In genomic region chr3:61560452-61561373, GRCh38 we compare ENCODE assay signal across 8 cellular contexts. TPM values are rescaled to one million over a fixed set of nuclear protein-coding genes. Genes with fewer than 3 reads are reported as not detected.
DNase-seq lines count a peak whose midpoint lies in the region; ATAC-seq, FAIRE-seq and TF ChIP-seq lines count a peak whose summit lies in the region.

No MANE protein-coding gene starts in this region.

- H3K4me3 Mint-ChIP-seq in CD4-positive, CD25-positive, alpha-beta regulatory T cell = peak overlapping the region in 3 of 4 donors; percentile 26 to 54 (median 43)

- no peak overlapping the region for H3K4me3 ChIP-seq in CD4-positive, CD25-positive, alpha-beta regulatory T cell (ENCODE audit: low read depth, low read length)
- H3K4me3 ChIP-seq in Peyer's patch (peak overlapping the region; percentile 48 to 74 (median 66)), spleen (peak overlapping the region; percentile 37 to 74 (median 54))

- peaks cover 0 to 7% (median 0%) of the 10 kb centered on the region in 4 donors for H3K4me1 Mint-ChIP-seq in CD4-positive, CD25-positive, alpha-beta regulatory T cell

- peaks cover 0 to 5% (median 0%) of the 10 kb centered on the region in 7 donors for H3K9me3 Mint-ChIP-seq in CD4-positive, CD25-positive, alpha-beta regulatory T cell

- peak; percentile 44 for FAIRE-seq in GM19239 (lab: Jason Lieb, UNC)

- peak in 1 of 2 donors; percentile 52 for TF ChIP-seq POLR2A in Peyer's patch (IDR thresholded peaks at IDR 0.05)
- no peak for TF ChIP-seq POLR2A in spleen (IDR thresholded peaks at IDR 0.05)

- no peaks in the 10 kb centered on the region for H3K9me3 ChIP-seq in CD4-positive, CD25-positive, alpha-beta regulatory T cell (ENCODE audit: control insufficient read depth in 2 of 2, low read length in 2 of 2)
- H3K9me3 ChIP-seq in Peyer's patch = no peaks in the 10 kb centered on the region
- peaks cover 0 to 16% (median 3%) of the 10 kb centered on the region in 8 donors for H3K9me3 ChIP-seq in spleen

- peaks cover 15% of the 10 kb centered on the region for H3K4me1 ChIP-seq in CD4-positive, CD25-positive, alpha-beta regulatory T cell (ENCODE audit: control insufficient read depth, insufficient read depth, low read length, poor library complexity, severe bottlenecking)
- H3K4me1 ChIP-seq in Peyer's patch (peaks cover 0 to 8% (median 2%) of the 10 kb centered on the region in 4 donors), spleen (peaks cover 0 to 61% (median 37%) of the 10 kb centered on the region in 6 donors)

- no peak for ATAC-seq in CD4-positive, CD25-positive, alpha-beta regulatory T cell (ENCODE audit: low read depth in 2 of 2)
- no peak for ATAC-seq in HG02588 (IDR thresholded peaks at IDR 0.05; ENCODE audit: unreplicated experiment)

- peaks cover 57% of the 10 kb centered on the region for H3K27me3 Mint-ChIP-seq in CD4-positive, CD25-positive, alpha-beta regulatory T cell

- no peak overlapping the region for H3K27ac ChIP-seq in CD4-positive, CD25-positive, alpha-beta regulatory T cell (ENCODE audit: insufficient read depth, low read length, poor library complexity, severe bottlenecking)
- peak overlapping the region; percentile 69 to 99 (median 87) for H3K27ac ChIP-seq in Peyer's patch
- peak overlapping the region; percentile 80 to 94 (median 90) for H3K27ac ChIP-seq in spleen

- 1% methylated on average over 58 to 66 of the region's 66 CpGs for WGBS in spleen, 5 donors

- TF ChIP-seq CTCF in Peyer's patch (IDR thresholded peaks at IDR 0.05) (peak in 3 of 6 experiments; percentile 28 to 37 (median 32)), spleen (IDR thresholded peaks at IDR 0.05 in 8 of 11, conservative IDR thresholded peaks at IDR 0.05 in 3 of 11) (no peak)

- peaks cover 3% of the 10 kb centered on the region for H3K27me3 ChIP-seq in CD4-positive, CD25-positive, alpha-beta regulatory T cell (ENCODE audit: control insufficient read depth, insufficient read depth, low read length)
- no peaks in the 10 kb centered on the region for H3K27me3 ChIP-seq in Peyer's patch
- peaks cover 0 to 78% (median 51%) of the 10 kb centered on the region in 7 donors for H3K27me3 ChIP-seq in spleen (replicated peaks in 1 of 7)

- H3K27ac Mint-ChIP-seq in CD4-positive, CD25-positive, alpha-beta regulatory T cell = no peak overlapping the region

- intact Hi-C loops in spleen (cut with DNase I; ENCODE audit: low total_unique reads) = no loop called here

- no peaks in the 10 kb centered on the region for H3K36me3 Mint-ChIP-seq in CD4-positive, CD25-positive, alpha-beta regulatory T cell

- DNase-seq in CD4-positive, CD25-positive, alpha-beta regulatory T cell = peak in 1 of 3 donors; percentile 70
- DNase-seq in GM19239 (ENCODE audit: insufficient read length, low spot score) (peak; percentile 75), HT1080 (ENCODE audit: low read depth) (peak; percentile 79), Peyer's patch (peak; percentile 47 to 87 (median 85)), cerebellum (ENCODE audit: low spot score) (peak; percentile 58), kidney glomerular epithelial cell (lab: John Stamatoyannopoulos, UW) (peak; percentile 71), spleen (peak; percentile 83)

- no peaks in the 10 kb centered on the region for H3K36me3 ChIP-seq in CD4-positive, CD25-positive, alpha-beta regulatory T cell (ENCODE audit: control insufficient read depth, insufficient read depth, low read length)
- no peaks in the 10 kb centered on the region for H3K36me3 ChIP-seq in Peyer's patch
- H3K36me3 ChIP-seq in spleen = no peaks in the 10 kb centered on the region

RNA-seq across cellular contexts. Expression of gene PTPRG, which starts 0.7 kb away (rescaled TPM):
- not detected for total RNA-seq in CD4-positive, CD25-positive, alpha-beta regulatory T cell
- polyA plus RNA-seq in CD4-positive, CD25-positive, alpha-beta regulatory T cell = not detected
- 34.6 and 41.1 TPM in 2 replicates for total RNA-seq in HT1080 (2014; rRNA removed; shearing (Covaris generic))
- 17.8 and 28.3 TPM in 2 replicates for polyA plus RNA-seq in HT1080 (2015; cell fraction: cytosol; rRNA removed)
- polyA plus RNA-seq in HT1080 (2015; cell fraction: nucleus; rRNA removed) = 43.6 and 44.8 TPM in 2 replicates
- total RNA-seq in Peyer's patch (10 to 100 TPM; 33.5 to 56.6 (median 46.9) TPM), cerebellum (143 TPM), spleen (10 to 100 TPM; 27.9 to 77.0 (median 45.8) TPM)
- polyA plus RNA-seq in spleen = 1 to 10 TPM in 2 of 3 donors, under 1 TPM in 1; 0.89 to 1.9 (median 1.6) TPM

Comparison
In these comparisons a context has a peak if more than half of its experiments do, and no peak if none do; other contexts are left out.
1. RNA of gene PTPRG, which starts 0.7 kb away (total RNA-seq): 143 TPM in cerebellum (single experiment), 33.5 to 56.6 TPM in Peyer's patch, 27.9 to 77.0 TPM in spleen and 34.6 to 41.1 TPM in HT1080; not detected in CD4-positive, CD25-positive, alpha-beta regulatory T cell (single experiment); every median in the first group is over 10 times any median in the second.